In the genomic region with DNA sequence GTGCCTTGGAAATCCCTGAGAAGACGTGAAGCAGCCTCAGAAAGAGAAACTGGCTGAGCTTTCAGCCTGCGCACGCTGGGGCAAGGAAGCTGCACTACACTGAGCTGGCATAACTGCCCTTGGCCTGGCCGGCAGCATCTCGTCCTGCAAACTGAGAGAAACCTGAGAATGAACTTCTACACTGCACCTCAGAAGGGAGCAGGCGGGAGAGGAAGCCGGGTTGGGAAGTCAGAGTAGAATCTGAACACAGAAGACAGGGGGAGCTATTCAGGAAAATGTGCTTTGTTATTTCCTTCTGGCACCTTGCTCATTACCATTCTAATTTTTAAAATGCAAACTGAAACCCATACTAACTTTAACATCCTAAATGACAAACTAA, we compare ENCODE assay signal across 8 cellular contexts.
DNase-seq lines count a peak whose midpoint lies in the region; ATAC-seq and TF ChIP-seq lines count a peak whose summit lies in the region.

No MANE protein-coding gene starts in this region.

- peaks cover 42% of the 10 kb centered on the region for H3K4me1 Mint-ChIP-seq in activated T-helper 2 cell treated with anti-CD3 and anti-CD28 coated beads, Interferon-gamma antibody, Interleukin-2, Interleukin-4, amounts not matched to agents 10 μg/mL and 5 μg/mL and 100 μg/mL, durations not matched to agents 14 hours and 24 hours and 36 hours (ENCODE audit: low read depth)

- no peak overlapping the region for H3K27ac Mint-ChIP-seq in activated T-helper 2 cell treated with anti-CD3 and anti-CD28 coated beads, Interferon-gamma antibody, Interleukin-2, Interleukin-4, amounts not matched to agents 10 μg/mL and 5 μg/mL and 100 μg/mL, durations not matched to agents 14 hours and 24 hours and 36 hours

- intact Hi-C loops in testis (cut with DNase I; ENCODE audit: low total_unique reads), result no loop called here
- intact Hi-C loops in activated T-helper 2 cell treated with anti-CD3 and anti-CD28 coated beads, Interferon-gamma antibody, Interleukin-2, Interleukin-4, amounts not matched to agents 10 μg/mL and 5 μg/mL and 100 μg/mL, durations not matched to agents 14 hours and 24 hours and 36 hours (cut with micrococcal nuclease), result no loop called here

- H3K36me3 ChIP-seq in SU-DHL-6 (ENCODE audit: low read length) (no peaks in the 10 kb centered on the region), iPS-20b (ENCODE audit: insufficient read depth, low read depth, low read length) (no peaks in the 10 kb centered on the region), testis (ENCODE audit: low read depth, missing control alignments) (no peaks in the 10 kb centered on the region)

- no peaks in the 10 kb centered on the region for H3K9me3 Mint-ChIP-seq in activated T-helper 2 cell treated with anti-CD3 and anti-CD28 coated beads, Interferon-gamma antibody, Interleukin-2, Interleukin-4, amounts not matched to agents 10 μg/mL and 5 μg/mL and 100 μg/mL, durations not matched to agents 14 hours and 24 hours and 36 hours

- H3K9me2 ChIP-seq in SU-DHL-6 (replicated peaks; ENCODE audit: insufficient read depth, low read length), result no peaks in the 10 kb centered on the region

- peaks cover 50% of the 10 kb centered on the region; the same call in 1 of the 2 replicates for H3K4me1 ChIP-seq in iPS-20b (ENCODE audit: insufficient read depth, low read length)
- peaks cover 31% of the 10 kb centered on the region for H3K4me1 ChIP-seq in testis

- no peaks in the 10 kb centered on the region for H3K27me3 Mint-ChIP-seq in activated T-helper 2 cell treated with anti-CD3 and anti-CD28 coated beads, Interferon-gamma antibody, Interleukin-2, Interleukin-4, amounts not matched to agents 10 μg/mL and 5 μg/mL and 100 μg/mL, durations not matched to agents 14 hours and 24 hours and 36 hours (ENCODE audit: low read depth)

- H2AFZ ChIP-seq in SU-DHL-6 (ENCODE audit: low read depth, low read length, severe bottlenecking), result peak overlapping the region; percentile 65

- ATAC-seq in HG03457 (IDR thresholded peaks at IDR 0.05; ENCODE audit: unreplicated experiment), result no peak

- H3K4me3 Mint-ChIP-seq in activated T-helper 2 cell treated with anti-CD3 and anti-CD28 coated beads, Interferon-gamma antibody, Interleukin-2, Interleukin-4, amounts not matched to agents 10 μg/mL and 5 μg/mL and 100 μg/mL, durations not matched to agents 14 hours and 24 hours and 36 hours (ENCODE audit: low read depth), result no peak overlapping the region

- 39 to 41% methylated on average over 7 of the region's 7 CpGs for WGBS in testis, 2 donors

- H3K79me2 ChIP-seq in SU-DHL-6 (ENCODE audit: insufficient read depth, low read length), result no peaks in the 10 kb centered on the region

- H3K4me3 ChIP-seq in SU-DHL-6 (ENCODE audit: insufficient read depth, low read length, poor library complexity, severe bottlenecking) (no peak overlapping the region), iPS-20b (ENCODE audit: low read length) (no peak overlapping the region), testis (no peak overlapping the region)

- H3K27ac ChIP-seq in SU-DHL-6 (ENCODE audit: low read depth, low read length) (no peak overlapping the region), iPS-20b (ENCODE audit: low read length) (peak overlapping the region; percentile 5), testis (peak overlapping the region; percentile 22 to 47)

- peak; percentile 34 for TF ChIP-seq CTCF in SU-DHL-6 (IDR thresholded peaks at IDR 0.05; ENCODE audit: insufficient read depth, low read length, poor library complexity, severe bottlenecking)
- TF ChIP-seq CTCF in testis (IDR thresholded peaks at IDR 0.05), result peak; percentile 35 to 44 (median 39)

- peak overlapping the region; percentile 27 for H3K4me2 ChIP-seq in SU-DHL-6 (ENCODE audit: low read depth, low read length, poor library complexity, severe bottlenecking)

- H3K27me3 ChIP-seq in SU-DHL-6 (ENCODE audit: low read length) (no peaks in the 10 kb centered on the region), iPS-20b (ENCODE audit: insufficient read depth, low read length) (peaks cover 37% of the 10 kb centered on the region), testis (no peaks in the 10 kb centered on the region)

- no peaks in the 10 kb centered on the region for H4K20me1 ChIP-seq in SU-DHL-6 (ENCODE audit: low read depth, low read length)

- no peak for TF ChIP-seq POLR2A in testis (IDR thresholded peaks at IDR 0.05)

- H3K9ac ChIP-seq in SU-DHL-6 (ENCODE audit: low read length) (no peak overlapping the region), iPS-20b (ENCODE audit: low read depth, low read length) (no peak overlapping the region)

- peaks cover 44% of the 10 kb centered on the region for H3K36me3 Mint-ChIP-seq in activated T-helper 2 cell treated with anti-CD3 and anti-CD28 coated beads, Interferon-gamma antibody, Interleukin-2, Interleukin-4, amounts not matched to agents 10 μg/mL and 5 μg/mL and 100 μg/mL, durations not matched to agents 14 hours and 24 hours and 36 hours (ENCODE audit: low read depth)

- H3K9me3 ChIP-seq in SU-DHL-6 (ENCODE audit: insufficient read depth, low read length), result no peaks in the 10 kb centered on the region
- H3K9me3 ChIP-seq in iPS-20b (ENCODE audit: insufficient read depth, low read depth, low read length), result no peaks in the 10 kb centered on the region
- no peaks in the 10 kb centered on the region for H3K9me3 ChIP-seq in testis

- no peaks in the 10 kb centered on the region for H3F3A ChIP-seq in SU-DHL-6 (ENCODE audit: insufficient read depth)

- peak; percentile 48 for DNase-seq in DMS 273 (lab: John Stamatoyannopoulos, UW; ENCODE audit: unreplicated experiment)
- no peak for DNase-seq in DMS 273 treated with DMSO at 0.1 percent for 48 hours (lab: John Stamatoyannopoulos, UW)
- peak; percentile 50 for DNase-seq in testis
- DNase-seq in activated T-helper 2 cell treated with anti-CD3 and anti-CD28 coated beads, Interferon-gamma antibody, Interleukin-2, Interleukin-4, amounts not matched to agents 10 μg/mL and 5 μg/mL and 100 μg/mL, durations not matched to agents 14 hours and 24 hours and 36 hours (ENCODE audit: low spot score), result no peak
- no peak for DNase-seq in SKM-1 treated with dmso at 0.1 percent for 144 hours (lab: John Stamatoyannopoulos, UW; ENCODE audit: unreplicated experiment)

Comparison
In these comparisons a context has a peak if more than half of its experiments do, and no peak if none do; other contexts are left out.
1. DNase-seq: peak in DMS 273 (single experiment) and testis (single experiment); none in DMS 273 treated with DMSO at 0.1 percent for 48 hours (single experiment), activated T-helper 2 cell treated with anti-CD3 and anti-CD28 coated beads, Interferon-gamma antibody, Interleukin-2, Interleukin-4, amounts not matched to agents 10 μg/mL and 5 μg/mL and 100 μg/mL, durations not matched to agents 14 hours and 24 hours and 36 hours (single experiment) and SKM-1 treated with dmso at 0.1 percent for 144 hours (single experiment).